Comparison of ENCODE assay signal across 10 cellular contexts in genomic region chr10:33139191-33139646, GRCh38.
DNase-seq lines count a peak whose midpoint lies in the region; ATAC-seq, FAIRE-seq and TF ChIP-seq lines count a peak whose summit lies in the region.
"Had no signal": no experiment of that assay in that cellular context is flagged by ENCODE, and none has a peak within 500 bp of the region (broad histone marks: within the 10 kb centered on the region; RNA-seq: fewer than 3 reads in every experiment).

No MANE protein-coding gene starts in this region.

- DNase-seq in HT1080 (ENCODE audit: low read depth) (peak; percentile 8), GM13976 (ENCODE audit: low spot score) (no peak), H54 (ENCODE audit: insufficient read length, low spot score) (no peak), A673 (ENCODE audit: low spot score) (no peak)
- DNase-seq in activated CD4-positive, alpha-beta T cell treated with anti-CD3 and anti-CD28 coated beads for 48 hours = peak; percentile 76
- peak; percentile 67 to 69 for DNase-seq in activated naive CD4-positive, alpha-beta T cell treated with anti-CD3 and anti-CD28 coated beads, Interleukin-2, amount 50 U/mL, for 72 hours (ENCODE audit: low spot score in 2 of 2)
- peak; percentile 40 to 64 for DNase-seq in stimulated activated CD4-positive, alpha-beta T cell treated with anti-CD3 and anti-CD28 coated beads, Interleukin-4, amount 100 ng/mL, for 4 hours
- DNase-seq: foreskin fibroblast, MM.1S had no signal

- TF ChIP-seq POLR2A in H54 (IDR thresholded peaks at IDR 0.05; ENCODE audit: low read depth, low read length) = no peak

- in situ Hi-C loops in GM13976 (cut with MboI; ENCODE audit: low sequenced_read_pairs, unreplicated experiment) = no loop called here

- no peak overlapping the region for H3K4me3 ChIP-seq in A673 (ENCODE audit: low read depth, low read length, poor library complexity, severe bottlenecking)

- no peaks in the 10 kb centered on the region for H3K9me3 ChIP-seq in A673 (ENCODE audit: low read depth, low read length, poor library complexity, severe bottlenecking)

- peak; percentile 51 to 64 for ATAC-seq in activated naive CD4-positive, alpha-beta T cell treated with anti-CD3 and anti-CD28 coated beads, Interleukin-2, amount 50 U/mL, for 72 hours
- no peak for ATAC-seq in HG03280 (IDR thresholded peaks at IDR 0.05; ENCODE audit: unreplicated experiment)

- H3K4me1 ChIP-seq in A673 (ENCODE audit: insufficient read depth, low read length, poor library complexity, severe bottlenecking) = peaks cover 3% of the 10 kb centered on the region

- intact Hi-C loops in A673 (cut with micrococcal nuclease; ENCODE audit: unreplicated experiment) = no loop called here

- no TSS peak for BruUV-seq in A673 (replicated peaks; lab: Mats Ljungman, UMichigan)

- CTCF ChIA-PET in A673 (lab: Charles Lee) = no interaction called here

- H3K27ac ChIP-seq in A673 (ENCODE audit: low read depth, low read length, poor library complexity, severe bottlenecking) = no peak overlapping the region

- TF ChIP-seq CTCF in GM13976 (IDR thresholded peaks at IDR 0.05; ENCODE audit: borderline replicate concordance, control extremely low read depth, extremely low read depth, insufficient read depth, missing control alignments) (no peak), A673 (conservative IDR thresholded peaks at IDR 0.05; ENCODE audit: low read depth, low read length) (no peak)

- no peak for FAIRE-seq in H54 (lab: Jason Lieb, UNC)

- peak overlapping the region; percentile 94 for H3K27ac Mint-ChIP-seq in activated naive CD4-positive, alpha-beta T cell treated with anti-CD3 and anti-CD28 coated beads, Interleukin-2, amount 50 U/mL, for 72 hours

- POLR2A ChIA-PET in A673 (lab: Charles Lee; ENCODE audit: low non-redundant PET) = no interaction called here

- H3K36me3 ChIP-seq in A673 (ENCODE audit: insufficient read depth, low read length, poor library complexity, severe bottlenecking) = no peaks in the 10 kb centered on the region

- no peaks in the 10 kb centered on the region for H3K27me3 ChIP-seq in A673 (replicated peaks; ENCODE audit: insufficient read depth, low read depth, low read length, poor library complexity)

- no peaks in the 10 kb centered on the region for H3K9me3 Mint-ChIP-seq in activated naive CD4-positive, alpha-beta T cell treated with anti-CD3 and anti-CD28 coated beads, Interleukin-2, amount 50 U/mL, for 72 hours

- peaks cover 0 to 15% of the 10 kb centered on the region in 2 donors for H3K36me3 Mint-ChIP-seq in activated naive CD4-positive, alpha-beta T cell treated with anti-CD3 and anti-CD28 coated beads, Interleukin-2, amount 50 U/mL, for 72 hours

Comparison
In these comparisons a context has a peak if more than half of its experiments do, and no peak if none do; other contexts are left out.
1. DNase-seq: peak in HT1080 (single experiment), activated CD4-positive, alpha-beta T cell treated with anti-CD3 and anti-CD28 coated beads for 48 hours (single experiment), activated naive CD4-positive, alpha-beta T cell treated with anti-CD3 and anti-CD28 coated beads, Interleukin-2, amount 50 U/mL, for 72 hours (2 of 2) and stimulated activated CD4-positive, alpha-beta T cell treated with anti-CD3 and anti-CD28 coated beads, Interleukin-4, amount 100 ng/mL, for 4 hours (2 of 2); none in GM13976 (single experiment), H54 (single experiment) and A673 (single experiment).